16 cellular contexts compared by ENCODE assay signal in the genomic region with DNA sequence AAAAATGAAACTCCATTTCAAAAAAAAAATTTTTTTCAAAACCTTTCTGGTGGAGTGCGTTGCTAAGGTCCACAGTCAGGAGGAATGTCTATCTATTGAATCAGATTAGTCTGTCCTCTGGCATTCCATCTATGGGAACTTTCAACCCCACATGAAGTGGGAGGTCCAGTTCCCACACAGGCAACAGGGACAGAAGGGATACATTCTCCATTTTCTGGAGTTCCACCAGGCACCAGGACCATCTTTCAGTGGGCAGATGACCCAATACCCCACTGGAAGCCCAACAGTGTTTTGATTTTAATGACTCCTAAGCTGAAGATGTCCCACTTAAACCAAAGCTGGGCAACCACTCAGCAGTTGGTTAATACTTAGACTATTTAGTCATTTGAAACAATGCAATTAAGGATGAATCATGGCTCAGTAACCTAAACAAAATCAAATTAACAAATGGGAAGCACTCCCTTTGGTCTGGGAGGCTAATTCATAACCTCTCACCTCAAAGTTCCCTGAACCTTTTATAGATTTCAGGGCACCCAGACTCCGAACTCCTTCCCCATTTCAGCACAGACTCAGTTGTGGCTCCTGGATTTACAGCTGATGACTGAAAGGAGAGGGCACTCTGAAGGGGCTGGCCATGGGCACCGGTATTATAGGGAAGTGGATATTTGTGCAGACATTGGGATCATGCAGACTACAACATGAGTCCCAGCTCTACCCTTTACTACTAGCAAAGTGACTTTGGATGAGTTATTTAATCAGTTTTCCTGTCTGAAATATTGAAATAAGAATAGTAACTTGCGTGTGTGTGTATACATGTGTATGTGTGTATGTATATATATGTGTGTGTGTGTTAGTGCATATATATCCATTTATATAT.
A peak's percentile ranks its signal among the peaks of the same experiment; 100 is the strongest.
DNase-seq lines count a peak whose midpoint lies in the region; ATAC-seq, FAIRE-seq and TF ChIP-seq lines count a peak whose summit lies in the region.
"Had no signal": no experiment of that assay in that cellular context is flagged by ENCODE, and none has a peak within 500 bp of the region (broad histone marks: within the 10 kb centered on the region; RNA-seq: fewer than 3 reads in every experiment).

No MANE protein-coding gene starts in this region.

- H3K27me3 ChIP-seq in keratinocyte (ENCODE audit: control insufficient read depth, extremely low read depth, insufficient read depth, low read length), result no peaks in the 10 kb centered on the region
- H3K27me3 ChIP-seq: ascending aorta, BE2C, sigmoid colon had no signal

- DNase-seq in ACHN (peak; percentile 48), HK-2 (ENCODE audit: unreplicated experiment) (peak; percentile 44), astrocyte of the cerebellum (ENCODE audit: low read depth) (peak; percentile 83), keratinocyte (ENCODE audit: low read depth, low spot score) (no peak), inferior parietal cortex (ENCODE audit: extremely low spot score) (no peak), midbrain (lab: John Stamatoyannopoulos, UW) (no peak), NCI-H1694 (lab: John Stamatoyannopoulos, UW) (no peak)
- DNase-seq: activated B cell treated with CpG ODN at 0.5 μM for 24 hours; activated T-cell treated with anti-CD3 and anti-CD28 coated beads, Interleukin-2, amount 50 U/mL, for 24 hours; BE2C; NCI-H1092; NCI-H526; sigmoid colon had no signal

- TF ChIP-seq CTCF in astrocyte of the cerebellum (IDR thresholded peaks at IDR 0.05; ENCODE audit: low read depth, low read length, missing control alignments) (no peak), keratinocyte (optimal IDR thresholded peaks at IDR 0.05 in 1 of 3, IDR thresholded peaks at IDR 0.05 in 1 of 3, conservative IDR thresholded peaks at IDR 0.05 in 1 of 3; ENCODE audit: extremely low read depth in 1 of 3, insufficient read depth in 2 of 3, low read length in 3 of 3) (no peak)

- peak overlapping the region; percentile 19 for H3K4me2 ChIP-seq in keratinocyte (ENCODE audit: control insufficient read depth, extremely low read depth, insufficient read depth, low read depth, low read length)

- no peak overlapping the region for H3K9ac ChIP-seq in keratinocyte (ENCODE audit: control insufficient read depth, extremely low read depth, insufficient read depth, low read length)

- H3K79me2 ChIP-seq in keratinocyte (ENCODE audit: control insufficient read depth, insufficient read depth, low read length), result no peaks in the 10 kb centered on the region

- H3K4me3 ChIP-seq in astrocyte of the cerebellum (ENCODE audit: low read depth, low read length) (no peak overlapping the region), keratinocyte (ENCODE audit: control insufficient read depth in 2 of 3, extremely low read depth in 1 of 3, insufficient read depth in 2 of 3, low read depth in 1 of 3, low read length in 3 of 3) (no peak overlapping the region)
- H3K4me3 ChIP-seq: ascending aorta, sigmoid colon had no signal

- no peak overlapping the region for H3K27ac ChIP-seq in keratinocyte (ENCODE audit: control insufficient read depth, insufficient read depth, low read length)
- H3K27ac ChIP-seq: ascending aorta had no signal

- no peaks in the 10 kb centered on the region for H4K20me1 ChIP-seq in keratinocyte (ENCODE audit: control insufficient read depth, extremely low read depth, insufficient read depth, low read length)

- FAIRE-seq in keratinocyte (lab: Jason Lieb, UNC), result no peak
- FAIRE-seq: G401.6 had no signal

- no peak for ATAC-seq in GM21447 (IDR thresholded peaks at IDR 0.05; ENCODE audit: unreplicated experiment)

- no peaks in the 10 kb centered on the region for H3K9me1 ChIP-seq in keratinocyte (ENCODE audit: control insufficient read depth, extremely low read depth, insufficient read depth, low read length)

- dilution Hi-C loops in keratinocyte (cut with MboI; ENCODE audit: extremely low pct_ligation_motif_present, low sequenced_read_pairs), result no loop called here

- in situ Hi-C loops in ACHN (cut with HindIII; ENCODE audit: low pct_ligation_motif_present, low pct_unique_long_range_greater_than_20kb, low sequenced_read_pairs), result no loop called here
- in situ Hi-C loops in astrocyte of the cerebellum (cut with HindIII; ENCODE audit: low sequenced_read_pairs), result no loop called here

- H3K9me3 ChIP-seq in keratinocyte (ENCODE audit: control insufficient read depth, low read depth, low read length), result no peaks in the 10 kb centered on the region
- H3K9me3 ChIP-seq: ascending aorta, BE2C, sigmoid colon had no signal

- peak overlapping the region; percentile 40 for H2AFZ ChIP-seq in keratinocyte (ENCODE audit: control insufficient read depth, low read length)

- peaks cover 3% of the 10 kb centered on the region for H3K4me1 ChIP-seq in keratinocyte (ENCODE audit: control insufficient read depth, extremely low read depth, insufficient read depth, low read length)
- H3K4me1 ChIP-seq: ascending aorta, BE2C had no signal

- H3K36me3 ChIP-seq in keratinocyte (ENCODE audit: control insufficient read depth in 2 of 2, extremely low read depth in 1 of 2, insufficient read depth in 2 of 2, low read length in 2 of 2), result no peaks in the 10 kb centered on the region
- H3K36me3 ChIP-seq: ascending aorta, BE2C, sigmoid colon had no signal

Comparison
In these comparisons a context has a peak if more than half of its experiments do, and no peak if none do; other contexts are left out.
1. DNase-seq: peak in ACHN (single experiment), HK-2 (single experiment) and astrocyte of the cerebellum (single experiment); none in keratinocyte (single experiment), inferior parietal cortex (single experiment), midbrain (single experiment) and NCI-H1694 (single experiment).